8 cellular contexts compared by ENCODE assay signal in genomic region chr10:101587725-101588614, GRCh38. TPM values are rescaled to one million over a fixed set of nuclear protein-coding genes. Genes with fewer than 3 reads are reported as not detected.
DNase-seq lines count a peak whose midpoint lies in the region; ATAC-seq and TF ChIP-seq lines count a peak whose summit lies in the region.

TSS of gene DPCD (plus strand) at chr10:101588321. CDS start at chr10:101588337, 16 bp downstream.
TSS of gene POLL (minus strand) at chr10:101588257. CDS start at chr10:101587360, 897 bp downstream.

- H3K4me1 Mint-ChIP-seq in nephron, result peaks cover 28% of the 10 kb centered on the region

- no peaks in the 10 kb centered on the region for H3K27me3 Mint-ChIP-seq in nephron (ENCODE audit: low read depth)

- no peaks in the 10 kb centered on the region for H3K9me3 Mint-ChIP-seq in nephron

- H3K36me3 ChIP-seq in Loucy (ENCODE audit: insufficient read depth, low read length) (no peaks in the 10 kb centered on the region), RWPE2 (ENCODE audit: low read depth) (peaks cover 26% of the 10 kb centered on the region)

- ATAC-seq in RWPE2 (ENCODE audit: low read depth), result peak; percentile 92
- peak; percentile 97 for ATAC-seq in stimulated activated naive CD8-positive, alpha-beta T cell treated with anti-CD3 and anti-CD28 coated beads, Interleukin-15, Interleukin-2, amounts not matched to agents 100 U/mL and 50 U/mL, for 24 hours

- H3K27ac ChIP-seq in RWPE2 (ENCODE audit: poor library complexity, severe bottlenecking), result no peak within 1 kb of the TSS

- peak within 1 kb of the TSS; percentile 95 to 96 (median 96) for H3K4me3 Mint-ChIP-seq in nephron

- H3K4me3 ChIP-seq in Loucy (ENCODE audit: low read length, poor library complexity, severe bottlenecking) (peak within 1 kb of the TSS; percentile 99), RWPE2 (ENCODE audit: severe bottlenecking) (peak within 1 kb of the TSS; percentile 92), fibroblast of the aortic adventitia (ENCODE audit: low read depth, low read length) (peak within 1 kb of the TSS; percentile 98)

- H3K36me3 Mint-ChIP-seq in nephron (ENCODE audit: low read depth), result peaks cover 15% of the 10 kb centered on the region

- peak within 1 kb of the TSS; percentile 90 for H2AFZ ChIP-seq in Loucy (ENCODE audit: low read length)

- H3K27me3 ChIP-seq in Loucy (ENCODE audit: insufficient read depth, low read length, poor library complexity, severe bottlenecking) (no peaks in the 10 kb centered on the region), RWPE2 (ENCODE audit: insufficient read depth, poor library complexity, severe bottlenecking) (no peaks in the 10 kb centered on the region)

- H4K20me1 ChIP-seq in Loucy (ENCODE audit: insufficient read depth, low read length, poor library complexity, severe bottlenecking), result no peaks in the 10 kb centered on the region

- no peaks in the 10 kb centered on the region for H3K9me2 ChIP-seq in Loucy (replicated peaks; ENCODE audit: low read depth, low read length)

- TF ChIP-seq CTCF in Loucy (conservative IDR thresholded peaks at IDR 0.05; ENCODE audit: low read length) (no peak), RWPE2 (IDR thresholded peaks at IDR 0.05; ENCODE audit: poor library complexity, severe bottlenecking) (no peak), fibroblast of the aortic adventitia (IDR thresholded peaks at IDR 0.05; ENCODE audit: insufficient read depth, low read length) (no peak), nephron (IDR thresholded peaks at IDR 0.05; ENCODE audit: unreplicated experiment in 3 of 3) (no peak)

- peak within 1 kb of the TSS; percentile 88 for H3K9ac ChIP-seq in Loucy (ENCODE audit: low read depth, low read length, poor library complexity, severe bottlenecking)

- H3K4me1 ChIP-seq in Loucy (ENCODE audit: insufficient read depth, low read length, poor library complexity, severe bottlenecking) (peaks cover 18% of the 10 kb centered on the region), RWPE2 (ENCODE audit: insufficient read depth, poor library complexity, severe bottlenecking) (no peaks in the 10 kb centered on the region)

- DNase-seq in ELF-1 (ENCODE audit: low read depth, low spot score) (peak; percentile 95), H4 (ENCODE audit: low spot score) (peak; percentile 91), RWPE2 (ENCODE audit: low spot score) (peak; percentile 97), activated gamma-delta T cell (lab: John Stamatoyannopoulos, UW) (peak; percentile 66), fibroblast of the aortic adventitia (ENCODE audit: low read depth) (peak; percentile 94)
- peak; percentile 97 for DNase-seq in stimulated activated naive CD8-positive, alpha-beta T cell treated with anti-CD3 and anti-CD28 coated beads, Interleukin-15, Interleukin-2, amounts not matched to agents 100 U/mL and 50 U/mL, for 24 hours

- H3F3A ChIP-seq in Loucy (ENCODE audit: low read depth), result no peaks in the 10 kb centered on the region

- peak within 1 kb of the TSS; percentile 99 for H3K4me2 ChIP-seq in Loucy (ENCODE audit: low read depth, low read length, poor library complexity, severe bottlenecking)

- peaks cover 13% of the 10 kb centered on the region for H3K79me2 ChIP-seq in Loucy (ENCODE audit: insufficient read depth, low read length)

- H3K9me3 ChIP-seq in Loucy (ENCODE audit: insufficient read depth, low read depth, low read length) (no peaks in the 10 kb centered on the region), RWPE2 (ENCODE audit: severe bottlenecking) (no peaks in the 10 kb centered on the region)

- peak within 1 kb of the TSS; percentile 23 to 91 (median 67) for H3K27ac Mint-ChIP-seq in nephron

RNA-seq across cellular contexts. Expression of gene DPCD, which starts in this region (rescaled TPM):
- total RNA-seq in H4 (2014; rRNA removed; shearing (Covaris generic)), result 35.6 and 62.3 TPM in 2 replicates
- 46.3 and 76.9 TPM in 2 replicates for total RNA-seq in fibroblast of the aortic adventitia (ENCODE audit: low replicate concordance)

RNA-seq across cellular contexts. Expression of gene POLL, which starts in this region (rescaled TPM):
- 2.7 and 5.8 TPM in 2 replicates for total RNA-seq in H4 (2014; rRNA removed; shearing (Covaris generic))
- total RNA-seq in fibroblast of the aortic adventitia (ENCODE audit: low replicate concordance), result 11.1 and 16.8 TPM in 2 replicates
